Comparison of ENCODE assay signal across 11 cellular contexts in the genomic region with DNA sequence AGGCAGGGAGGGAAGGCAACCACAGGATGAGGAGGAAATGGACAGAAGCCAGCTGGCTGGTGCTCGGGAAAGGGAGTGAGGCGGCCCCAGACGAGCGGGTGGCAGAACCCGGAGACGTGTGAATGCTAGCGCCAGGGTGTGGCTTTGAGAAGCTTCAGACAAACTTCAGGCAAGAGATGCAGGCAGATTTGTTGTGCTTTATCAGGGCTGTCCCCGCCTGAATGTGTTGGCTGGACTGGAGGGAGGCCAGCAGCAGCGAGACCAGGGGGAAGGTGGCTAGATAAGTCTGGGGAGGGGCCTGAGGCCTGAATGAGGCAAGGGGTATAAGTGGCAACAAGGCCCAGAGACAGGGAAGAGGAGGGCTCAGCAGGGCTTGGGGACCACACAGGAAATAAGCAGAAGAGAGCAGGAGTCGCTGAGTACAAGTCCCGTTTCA. TPM values are rescaled to one million over a fixed set of nuclear protein-coding genes. Genes with fewer than 3 reads are reported as not detected.
A peak's percentile ranks its signal among the peaks of the same experiment; 100 is the strongest.
DNase-seq lines count a peak whose midpoint lies in the region; ATAC-seq and TF ChIP-seq lines count a peak whose summit lies in the region.
"Had no signal": no experiment of that assay in that cellular context is flagged by ENCODE, and none has a peak within 500 bp of the region (broad histone marks: within the 10 kb centered on the region; RNA-seq: fewer than 3 reads in every experiment).

No MANE protein-coding gene starts in this region.

- H3K9me3 ChIP-seq in endodermal cell (ENCODE audit: control insufficient read depth, low read length) (no peaks in the 10 kb centered on the region), Caco-2 (no peaks in the 10 kb centered on the region)

- CTCF ChIA-PET in Caco-2 (lab: Charles Lee) = no interaction called here

- no peak overlapping the region for H3K9ac ChIP-seq in endodermal cell (ENCODE audit: extremely low read depth, low read length, poor library complexity, severe bottlenecking)

- DNase-seq in NCI-H748 (lab: John Stamatoyannopoulos, UW; ENCODE audit: unreplicated experiment) (peak; percentile 34), NCI-H748 treated with DMSO at 0.1 percent for 48 hours (lab: John Stamatoyannopoulos, UW) (no peak), NCI-H69 (lab: John Stamatoyannopoulos, UW) (peak; percentile 22), endodermal cell (no peak), GF-D8 (lab: John Stamatoyannopoulos, UW) (no peak), Caco-2 (no peak)
- DNase-seq in natural killer cell treated with Interleukin-12 subunit alpha and Interleukin-12 subunit beta and Interleukin-15 and Interleukin-18, amount 100 ng/mL, for 72 hours (ENCODE audit: low spot score) = no peak
- DNase-seq: GOT3; NCI-H524; stimulated activated naive CD8-positive, alpha-beta T cell treated with anti-CD3 and anti-CD28 coated beads, Interleukin-15, Interleukin-2, amounts not matched to agents 100 U/mL and 50 U/mL, for 24 hours had no signal

- H3K36me3 Mint-ChIP-seq in endodermal cell (ENCODE audit: low read depth) (peaks cover 11% of the 10 kb centered on the region), Caco-2 (ENCODE audit: insufficient read depth, unreplicated experiment) (no peaks in the 10 kb centered on the region)
- no peaks in the 10 kb centered on the region for H3K36me3 Mint-ChIP-seq in natural killer cell treated with Interleukin-12 subunit alpha and Interleukin-12 subunit beta and Interleukin-15 and Interleukin-18, amount 100 ng/mL, for 72 hours

- no peak for TF ChIP-seq CTCF in endodermal cell (conservative IDR thresholded peaks at IDR 0.05)
- TF ChIP-seq CTCF in Caco-2 (IDR thresholded peaks at IDR 0.05; ENCODE audit: insufficient read depth in 1 of 2, low read depth in 1 of 2, low read length in 1 of 2, severe bottlenecking in 1 of 2, unreplicated experiment in 1 of 2) = no peak

- H3K4me3 Mint-ChIP-seq in endodermal cell = no peak overlapping the region
- peak overlapping the region; percentile 81 for H3K4me3 Mint-ChIP-seq in natural killer cell treated with Interleukin-12 subunit alpha and Interleukin-12 subunit beta and Interleukin-15 and Interleukin-18, amount 100 ng/mL, for 72 hours
- no peak overlapping the region for H3K4me3 Mint-ChIP-seq in Caco-2 (ENCODE audit: unreplicated experiment)

- no TSS peak for BruUV-seq in Caco-2 (replicated peaks; lab: Mats Ljungman, UMichigan)

- H3K9me3 Mint-ChIP-seq in endodermal cell = no peaks in the 10 kb centered on the region
- no peaks in the 10 kb centered on the region for H3K9me3 Mint-ChIP-seq in natural killer cell treated with Interleukin-12 subunit alpha and Interleukin-12 subunit beta and Interleukin-15 and Interleukin-18, amount 100 ng/mL, for 72 hours
- no peaks in the 10 kb centered on the region for H3K9me3 Mint-ChIP-seq in Caco-2 (ENCODE audit: unreplicated experiment)

- intact Hi-C loops in Caco-2 (cut with micrococcal nuclease; ENCODE audit: unreplicated experiment) = no loop called here

- H3K36me3 ChIP-seq in endodermal cell (ENCODE audit: control insufficient read depth, insufficient read depth, low read length) (no peaks in the 10 kb centered on the region), Caco-2 (ENCODE audit: control insufficient read depth, insufficient read depth, low read length) (no peaks in the 10 kb centered on the region)

- no peak overlapping the region for H3K4me3 ChIP-seq in endodermal cell (ENCODE audit: low read length)
- H3K4me3 ChIP-seq in Caco-2 (ENCODE audit: low read depth, low read length) = no peak overlapping the region

- WGBS in endodermal cell (ENCODE audit: insufficient coverage in 1 of 2, insufficient read length in 1 of 2), 2 experiments = 91 to 93% methylated on average over 9 to 11 of the region's 11 CpGs

- H3K27me3 Mint-ChIP-seq in endodermal cell (ENCODE audit: insufficient read depth) (no peaks in the 10 kb centered on the region), Caco-2 (ENCODE audit: insufficient read depth, unreplicated experiment) (no peaks in the 10 kb centered on the region)
- no peaks in the 10 kb centered on the region for H3K27me3 Mint-ChIP-seq in natural killer cell treated with Interleukin-12 subunit alpha and Interleukin-12 subunit beta and Interleukin-15 and Interleukin-18, amount 100 ng/mL, for 72 hours

- peak overlapping the region; percentile 76 for H3K27ac Mint-ChIP-seq in endodermal cell
- H3K27ac Mint-ChIP-seq in natural killer cell treated with Interleukin-12 subunit alpha and Interleukin-12 subunit beta and Interleukin-15 and Interleukin-18, amount 100 ng/mL, for 72 hours = peak overlapping the region; percentile 81 to 90
- no peak overlapping the region for H3K27ac Mint-ChIP-seq in Caco-2 (ENCODE audit: unreplicated experiment)

- POLR2A ChIA-PET in Caco-2 (lab: Charles Lee) = no interaction called here

- peak; percentile 58 to 80 for ATAC-seq in natural killer cell treated with Interleukin-12 subunit alpha and Interleukin-12 subunit beta and Interleukin-15 and Interleukin-18, amount 100 ng/mL, for 72 hours
- ATAC-seq in GM19397 (IDR thresholded peaks at IDR 0.05; ENCODE audit: unreplicated experiment) = no peak
- ATAC-seq: stimulated activated naive CD8-positive, alpha-beta T cell treated with anti-CD3 and anti-CD28 coated beads, Interleukin-15, Interleukin-2, amounts not matched to agents 100 U/mL and 50 U/mL, for 24 hours had no signal

- H3K4me1 ChIP-seq in endodermal cell (ENCODE audit: control insufficient read depth, insufficient read depth, low read length) (no peaks in the 10 kb centered on the region), Caco-2 (no peaks in the 10 kb centered on the region)

- H3K27me3 ChIP-seq in endodermal cell (ENCODE audit: control insufficient read depth, insufficient read depth, low read length, poor library complexity, severe bottlenecking) = no peaks in the 10 kb centered on the region
- H3K27me3 ChIP-seq in Caco-2 (replicated peaks; ENCODE audit: control insufficient read depth, insufficient read depth, low read length) = no peaks in the 10 kb centered on the region

- H3K27ac ChIP-seq in endodermal cell (ENCODE audit: low read depth, low read length) = no peak overlapping the region

- H3K4me1 Mint-ChIP-seq in endodermal cell = peaks cover 5% of the 10 kb centered on the region
- H3K4me1 Mint-ChIP-seq in natural killer cell treated with Interleukin-12 subunit alpha and Interleukin-12 subunit beta and Interleukin-15 and Interleukin-18, amount 100 ng/mL, for 72 hours (ENCODE audit: low read depth in 2 of 2) = peaks cover 7 to 8% of the 10 kb centered on the region in 2 donors
- no peaks in the 10 kb centered on the region for H3K4me1 Mint-ChIP-seq in Caco-2 (ENCODE audit: low read depth, unreplicated experiment)

RNA-seq across cellular contexts. Expression of gene CAMKK1, which starts 22.0 kb away (rescaled TPM):
- total RNA-seq in endodermal cell = 1 to 10 TPM; 3.8 to 6.3 TPM
- polyA plus RNA-seq in endodermal cell (2013, experiment 1 of 2) = 5.4 TPM
- 5.2 TPM for polyA plus RNA-seq in endodermal cell (2013, experiment 2 of 2)
- 1 to 10 TPM; 1.5 to 3.3 TPM for total RNA-seq in natural killer cell treated with Interleukin-12 subunit alpha and Interleukin-12 subunit beta and Interleukin-15 and Interleukin-18, amount 100 ng/mL, for 72 hours
- 1.4 and 1.9 TPM in 2 replicates for total RNA-seq in Caco-2 (2022)

RNA-seq across cellular contexts. Expression of gene NCBP3, which starts 24.8 kb away (rescaled TPM):
- 10 to 100 TPM; 74.5 to 75.9 TPM for total RNA-seq in endodermal cell
- 72.1 TPM for polyA plus RNA-seq in endodermal cell (2013, experiment 1 of 2)
- 66.8 TPM for polyA plus RNA-seq in endodermal cell (2013, experiment 2 of 2)
- total RNA-seq in natural killer cell treated with Interleukin-12 subunit alpha and Interleukin-12 subunit beta and Interleukin-15 and Interleukin-18, amount 100 ng/mL, for 72 hours = 10 to 100 TPM; 52.4 to 71.9 TPM
- total RNA-seq in Caco-2 (2022) = 28.4 and 32.8 TPM in 2 replicates

RNA-seq across cellular contexts. Expression of gene P2RX1, which starts 45.4 kb away (rescaled TPM):
- total RNA-seq in endodermal cell (not detected), Caco-2 (2022) (0.23 TPM in 1 of 2 replicates, not detected in the other)
- polyA plus RNA-seq in endodermal cell (2013, experiment 1 of 2) = not detected
- polyA plus RNA-seq in endodermal cell (2013, experiment 2 of 2) = not detected
- total RNA-seq in natural killer cell treated with Interleukin-12 subunit alpha and Interleukin-12 subunit beta and Interleukin-15 and Interleukin-18, amount 100 ng/mL, for 72 hours = 1 to 10 TPM; 3.9 TPM

Comparison
In these comparisons a context has a peak if more than half of its experiments do, and no peak if none do; other contexts are left out.
1. DNase-seq: peak in NCI-H748 (single experiment) and NCI-H69 (single experiment); none in NCI-H748 treated with DMSO at 0.1 percent for 48 hours (single experiment), endodermal cell (single experiment), natural killer cell treated with Interleukin-12 subunit alpha and Interleukin-12 subunit beta and Interleukin-15 and Interleukin-18, amount 100 ng/mL, for 72 hours (single experiment), GF-D8 (single experiment) and Caco-2 (0 of 2).